Comparison of ENCODE assay signal across 28 cellular contexts in the genomic region with DNA sequence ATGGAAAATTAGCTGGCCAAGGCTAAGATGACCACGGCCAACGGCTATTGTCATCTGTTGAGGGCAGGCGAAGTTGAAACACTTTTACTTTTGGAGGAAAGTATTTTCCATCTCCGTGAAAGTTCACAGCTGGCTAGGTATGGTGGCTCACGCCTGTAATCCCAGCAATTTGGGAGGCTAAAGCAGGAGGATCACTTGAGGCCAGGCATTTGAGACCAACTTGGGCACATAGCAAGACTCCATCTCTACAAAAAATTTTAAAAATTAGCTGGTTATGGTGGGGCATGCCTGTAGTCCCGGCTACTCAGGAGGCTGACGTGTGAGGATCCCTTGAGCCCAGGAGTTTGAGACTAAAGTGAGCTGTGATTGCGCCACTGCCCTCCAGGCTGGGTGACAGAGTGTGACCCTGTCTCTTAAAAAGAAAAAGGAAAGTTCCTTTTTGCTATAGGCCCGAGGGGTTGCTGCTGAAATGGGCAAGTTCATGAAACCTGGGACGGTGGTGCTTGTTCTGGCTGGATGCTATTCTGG.
"Had no signal": no experiment of that assay in that cellular context is flagged by ENCODE, and none has a peak within 500 bp of the region (broad histone marks: within the 10 kb centered on the region; RNA-seq: fewer than 3 reads in every experiment).

No MANE protein-coding gene starts in this region.

- H3K4me1 ChIP-seq: neural progenitor cell, parathyroid adenoma, psoas muscle, right lobe of liver, sigmoid colon, tibial nerve, upper lobe of right lung, uterus had no signal

- H3K4me3 ChIP-seq: neural progenitor cell, ovary, psoas muscle, right lobe of liver, sigmoid colon, stomach, thoracic aorta, thyroid gland, tibial nerve, upper lobe of right lung, uterus had no signal

- H3K27ac ChIP-seq: neural progenitor cell, ovary, parathyroid adenoma, psoas muscle, right lobe of liver, sigmoid colon, stomach, thoracic aorta, thyroid gland, tibial nerve, upper lobe of right lung, uterus had no signal

- H2AFZ ChIP-seq: neural progenitor cell, parathyroid adenoma had no signal

- H3K4me3 Mint-ChIP-seq: natural killer cell; nephron; neural progenitor cell; stimulated activated effector memory CD8-positive, alpha-beta T cell treated with anti-CD3 and anti-CD28 coated beads, Interleukin-12 subunit alpha, Interleukin-12 subunit beta, amount 100 ng/mL, for 72 hours; stimulated activated naive B cell treated with anti-CD40 and anti-IgM and Interleukin-4, amounts not matched to agents 10 μg/mL and 1 μg/mL and 100 μg/mL, for 72 hours; stimulated activated naive CD8-positive, alpha-beta T cell treated with anti-CD3 and anti-CD28 coated beads, Interleukin-15, Interleukin-2, amounts not matched to agents 100 ng/mL and 50 ng/mL, for 24 hours; type B pancreatic cell had no signal

- H3K4me1 Mint-ChIP-seq: nephron; stimulated activated naive B cell treated with anti-CD40 and anti-IgM and Interleukin-4, amounts not matched to agents 10 μg/mL and 1 μg/mL and 100 μg/mL, for 72 hours had no signal

- H3K9ac ChIP-seq: neural progenitor cell, parathyroid adenoma had no signal

- H3K27ac Mint-ChIP-seq: natural killer cell; nephron; neural progenitor cell; progenitor cell of endocrine pancreas; stimulated activated effector memory CD8-positive, alpha-beta T cell treated with anti-CD3 and anti-CD28 coated beads, Interleukin-12 subunit alpha, Interleukin-12 subunit beta, amount 100 ng/mL, for 72 hours; stimulated activated naive B cell treated with anti-CD40 and anti-IgM and Interleukin-4, amounts not matched to agents 10 μg/mL and 1 μg/mL and 100 μg/mL, for 72 hours; stimulated activated naive CD8-positive, alpha-beta T cell treated with anti-CD3 and anti-CD28 coated beads, Interleukin-15, Interleukin-2, amounts not matched to agents 100 ng/mL and 50 ng/mL, for 24 hours; type B pancreatic cell had no signal

- H3K36me3 Mint-ChIP-seq: natural killer cell; neural progenitor cell; stimulated activated effector memory CD8-positive, alpha-beta T cell treated with anti-CD3 and anti-CD28 coated beads, Interleukin-12 subunit alpha, Interleukin-12 subunit beta, amount 100 ng/mL, for 72 hours; stimulated activated naive B cell treated with anti-CD40 and anti-IgM and Interleukin-4, amounts not matched to agents 10 μg/mL and 1 μg/mL and 100 μg/mL, for 72 hours; type B pancreatic cell had no signal

- H3K9me3 Mint-ChIP-seq: nephron; neural progenitor cell; stimulated activated effector memory CD8-positive, alpha-beta T cell treated with anti-CD3 and anti-CD28 coated beads, Interleukin-12 subunit alpha, Interleukin-12 subunit beta, amount 100 ng/mL, for 72 hours; stimulated activated naive B cell treated with anti-CD40 and anti-IgM and Interleukin-4, amounts not matched to agents 10 μg/mL and 1 μg/mL and 100 μg/mL, for 72 hours; stimulated activated naive CD8-positive, alpha-beta T cell treated with anti-CD3 and anti-CD28 coated beads, Interleukin-15, Interleukin-2, amounts not matched to agents 100 ng/mL and 50 ng/mL, for 24 hours; type B pancreatic cell had no signal

- H3K27me3 Mint-ChIP-seq: progenitor cell of endocrine pancreas; stimulated activated naive B cell treated with anti-CD40 and anti-IgM and Interleukin-4, amounts not matched to agents 10 μg/mL and 1 μg/mL and 100 μg/mL, for 72 hours; stimulated activated naive CD8-positive, alpha-beta T cell treated with anti-CD3 and anti-CD28 coated beads, Interleukin-15, Interleukin-2, amounts not matched to agents 100 ng/mL and 50 ng/mL, for 24 hours; type B pancreatic cell had no signal

- ATAC-seq: natural killer cell; psoas muscle; right cardiac atrium; right lobe of liver; stimulated activated effector memory CD8-positive, alpha-beta T cell treated with anti-CD3 and anti-CD28 coated beads, Interleukin-12 subunit alpha, Interleukin-12 subunit beta, amount 100 ng/mL, for 72 hours; stimulated activated naive B cell treated with anti-CD40 and anti-IgM and Interleukin-4, amounts not matched to agents 10 μg/mL and 1 μg/mL and 100 μg/mL, for 72 hours; upper lobe of right lung had no signal

- DNase-seq: natural killer cell; occipital lobe; ovary; posterior cingulate gyrus; psoas muscle; right cardiac atrium; right lobe of liver; sigmoid colon; small intestine; stimulated activated CD4-positive, alpha-beta T cell treated with anti-CD3 and anti-CD28 coated beads, Interleukin-15, amount 100 ng/mL, for 24 hours; stimulated activated CD4-positive, alpha-beta T cell treated with anti-CD3 and anti-CD28 coated beads, Interleukin-2, amount 100 ng/mL, for 24 hours; stimulated activated CD4-positive, alpha-beta T cell treated with anti-CD3 and anti-CD28 coated beads, Interleukin-2, amount 100 ng/mL, for 48 hours; stimulated activated CD4-positive, alpha-beta T cell treated with anti-CD3 and anti-CD28 coated beads, Interleukin-4, amount 100 ng/mL, for 24 hours; stimulated activated naive B cell treated with anti-CD40 and anti-IgM and Interleukin-4, amounts not matched to agents 10 μg/mL and 1 μg/mL and 100 μg/mL, for 72 hours; stimulated activated naive CD4-positive, alpha-beta T cell treated with Interleukin-2 at 50 U/mL for 16 hours; stomach; thyroid gland; upper lobe of right lung; uterus had no signal

- H3K36me3 ChIP-seq: neural progenitor cell, ovary, right lobe of liver, sigmoid colon, stomach, thoracic aorta, thyroid gland, tibial nerve, upper lobe of right lung, uterus had no signal

- H3K9me3 ChIP-seq: ovary, psoas muscle, right lobe of liver, sigmoid colon, stomach, thoracic aorta, thyroid gland, tibial nerve, upper lobe of right lung, uterus had no signal

- H3K27me3 ChIP-seq: neural progenitor cell, ovary, right lobe of liver, sigmoid colon, stomach, thyroid gland, tibial nerve, upper lobe of right lung, uterus had no signal

- H3K4me2 ChIP-seq: neural progenitor cell had no signal
